In the genomic region with DNA sequence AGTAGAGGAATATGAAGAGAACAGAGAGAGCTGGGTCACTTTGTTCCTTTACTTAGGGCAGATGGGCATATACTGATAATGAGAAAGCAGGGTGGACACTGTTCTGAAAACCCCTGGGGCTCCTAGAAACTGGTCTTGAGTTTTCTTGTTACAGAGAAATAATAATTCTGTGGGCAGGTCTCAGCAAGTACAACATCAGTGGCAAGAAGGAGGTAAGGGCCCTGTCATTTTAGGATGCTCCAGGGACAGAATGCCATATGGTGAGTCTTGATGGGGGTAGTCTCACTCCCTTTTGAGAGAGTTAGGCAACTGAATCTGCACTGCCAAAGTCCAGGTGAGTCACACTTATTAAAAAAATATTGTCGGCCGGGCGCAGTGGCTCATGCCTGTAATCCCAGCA, we compare ENCODE assay signal across 24 cellular contexts.
DNase-seq lines count a peak whose midpoint lies in the region; ATAC-seq and TF ChIP-seq lines count a peak whose summit lies in the region.
"Had no signal": no experiment of that assay in that cellular context is flagged by ENCODE, and none has a peak within 500 bp of the region (broad histone marks: within the 10 kb centered on the region; RNA-seq: fewer than 3 reads in every experiment).

No MANE protein-coding gene starts in this region.

- no peaks in the 10 kb centered on the region for H3K36me3 Mint-ChIP-seq in glutamatergic neuron (ENCODE audit: unreplicated experiment)
- H3K36me3 Mint-ChIP-seq in CD8-positive, alpha-beta memory T cell: no peaks in the 10 kb centered on the region
- H3K36me3 Mint-ChIP-seq: CD14-positive monocyte had no signal

- no peaks in the 10 kb centered on the region for H3K36me3 ChIP-seq in CD8-positive, alpha-beta memory T cell (ENCODE audit: insufficient read depth, low read length)
- H3K36me3 ChIP-seq in effector memory CD4-positive, alpha-beta T cell (ENCODE audit: control insufficient read depth, insufficient read depth, low read length): no peaks in the 10 kb centered on the region
- H3K36me3 ChIP-seq: BE2C had no signal

- peak; percentile 44 for DNase-seq in D341Med (ENCODE audit: low spot score)
- peak; percentile 93 for DNase-seq in NCI-H2171 treated with DMSO at 0.1 percent for 48 hours (lab: John Stamatoyannopoulos, UW)
- DNase-seq in RWPE1 (ENCODE audit: low spot score): peak; percentile 5
- DNase-seq in glutamatergic neuron: no peak
- DNase-seq in CD8-positive, alpha-beta memory T cell: no peak
- DNase-seq in effector memory CD4-positive, alpha-beta T cell: no peak
- no peak for DNase-seq in GM19240 (ENCODE audit: insufficient read length, low spot score)
- DNase-seq: 8988T, ACHN, BE2C, H9, IMR-90, KG1, NCI-H1048, NCI-H1694, NCI-H2081, NCI-H345, NCI-H526, SHP77 treated with DMSO at 0.1 percent for 48 hours had no signal

- TF ChIP-seq CTCF in RWPE1 (conservative IDR thresholded peaks at IDR 0.05; ENCODE audit: low read depth) (no peak), glutamatergic neuron (IDR thresholded peaks at IDR 0.05; ENCODE audit: partially characterized antibody, unreplicated experiment) (no peak)

- H3K27me3 ChIP-seq in CD8-positive, alpha-beta memory T cell (ENCODE audit: insufficient read depth, low read length, poor library complexity, severe bottlenecking): no peaks in the 10 kb centered on the region
- H3K27me3 ChIP-seq in effector memory CD4-positive, alpha-beta T cell (replicated peaks; ENCODE audit: control insufficient read depth, insufficient read depth, low read length, poor library complexity, severe bottlenecking): no peaks in the 10 kb centered on the region
- H3K27me3 ChIP-seq: BE2C had no signal

- H3K27me3 Mint-ChIP-seq in glutamatergic neuron (ENCODE audit: unreplicated experiment): no peaks in the 10 kb centered on the region
- no peaks in the 10 kb centered on the region for H3K27me3 Mint-ChIP-seq in CD8-positive, alpha-beta memory T cell

- no peak overlapping the region for H3K4me3 Mint-ChIP-seq in glutamatergic neuron (ENCODE audit: unreplicated experiment)
- H3K4me3 Mint-ChIP-seq in CD8-positive, alpha-beta memory T cell: no peak overlapping the region
- H3K4me3 Mint-ChIP-seq: CD14-positive monocyte, GM23338, H9 had no signal

- CTCF ChIA-PET in RWPE1 (lab: Yijun Ruan, JAX): no interaction called here
- CTCF ChIA-PET in CD8-positive, alpha-beta memory T cell (lab: Charles Lee): no interaction called here

- POLR2A ChIA-PET in RWPE1 (lab: Yijun Ruan, JAX; ENCODE audit: low non-redundant PET): no interaction called here
- POLR2A ChIA-PET in CD8-positive, alpha-beta memory T cell (lab: Charles Lee): no interaction called here

- no peak for ATAC-seq in HG03378 (IDR thresholded peaks at IDR 0.05; ENCODE audit: unreplicated experiment)
- ATAC-seq: GM23338, Panc1 had no signal

- H3K27ac ChIP-seq in RWPE1: no peak overlapping the region
- H3K27ac ChIP-seq in CD8-positive, alpha-beta memory T cell (ENCODE audit: low read depth, low read length): no peak overlapping the region
- H3K27ac ChIP-seq in effector memory CD4-positive, alpha-beta T cell (ENCODE audit: insufficient read depth, low read length, poor library complexity, severe bottlenecking): no peak overlapping the region
- H3K27ac ChIP-seq: SK-N-MC had no signal

- peak overlapping the region; percentile 29 for H3K27ac Mint-ChIP-seq in glutamatergic neuron (ENCODE audit: unreplicated experiment)
- H3K27ac Mint-ChIP-seq in CD8-positive, alpha-beta memory T cell: no peak overlapping the region
- H3K27ac Mint-ChIP-seq: GM23338, H9 had no signal

- peaks cover 5% of the 10 kb centered on the region for H3K4me1 Mint-ChIP-seq in glutamatergic neuron (ENCODE audit: low read depth, unreplicated experiment)
- no peaks in the 10 kb centered on the region for H3K4me1 Mint-ChIP-seq in CD8-positive, alpha-beta memory T cell
- H3K4me1 Mint-ChIP-seq: CD14-positive monocyte had no signal

- H3K9me3 ChIP-seq in CD8-positive, alpha-beta memory T cell (ENCODE audit: low read length): no peaks in the 10 kb centered on the region
- no peaks in the 10 kb centered on the region for H3K9me3 ChIP-seq in effector memory CD4-positive, alpha-beta T cell (ENCODE audit: control insufficient read depth, low read length)
- H3K9me3 ChIP-seq: BE2C had no signal

- no peak overlapping the region for H3K4me3 ChIP-seq in CD8-positive, alpha-beta memory T cell (ENCODE audit: low read length)
- no peak overlapping the region for H3K4me3 ChIP-seq in effector memory CD4-positive, alpha-beta T cell (ENCODE audit: insufficient read depth, low read depth, low read length, poor library complexity, severe bottlenecking)
- H3K4me3 ChIP-seq: GM23338, SK-N-MC had no signal

- no peaks in the 10 kb centered on the region for H3K9me3 Mint-ChIP-seq in glutamatergic neuron (ENCODE audit: unreplicated experiment)
- peaks cover 0 to 9% (median 0%) of the 10 kb centered on the region in 5 donors for H3K9me3 Mint-ChIP-seq in CD8-positive, alpha-beta memory T cell
- H3K9me3 Mint-ChIP-seq: GM23338 had no signal

- H3K4me1 ChIP-seq in CD8-positive, alpha-beta memory T cell (ENCODE audit: insufficient read depth, low read length): no peaks in the 10 kb centered on the region
- H3K4me1 ChIP-seq in effector memory CD4-positive, alpha-beta T cell (ENCODE audit: control insufficient read depth, insufficient read depth, low read length, poor library complexity, severe bottlenecking): no peaks in the 10 kb centered on the region
- H3K4me1 ChIP-seq: BE2C had no signal

Comparison
In these comparisons a context has a peak if more than half of its experiments do, and no peak if none do; other contexts are left out.
1. DNase-seq: peak in D341Med (single experiment), NCI-H2171 treated with DMSO at 0.1 percent for 48 hours (single experiment) and RWPE1 (single experiment); none in glutamatergic neuron (single experiment), CD8-positive, alpha-beta memory T cell (0 of 5), effector memory CD4-positive, alpha-beta T cell (0 of 3) and GM19240 (single experiment).